Comparison of ENCODE assay signal across 8 cellular contexts in genomic region chr12:68364893-68365725, GRCh38. TPM values are rescaled to one million over a fixed set of nuclear protein-coding genes. Genes with fewer than 3 reads are reported as not detected.
DNase-seq lines count a peak whose midpoint lies in the region; ATAC-seq and TF ChIP-seq lines count a peak whose summit lies in the region.

No MANE protein-coding gene starts in this region.

- TF ChIP-seq CTCF in GM12865 (IDR thresholded peaks at IDR 0.05; ENCODE audit: insufficient read depth, low read depth, low read length, missing control alignments) (no peak), chondrocyte (IDR thresholded peaks at IDR 0.05) (peak; percentile 24)

- ATAC-seq in HG02571 (IDR thresholded peaks at IDR 0.05; ENCODE audit: unreplicated experiment): peak; percentile 91
- peak; percentile 98 for ATAC-seq in left colon

- intact Hi-C loops in left colon (cut with DNase I, micrococcal nuclease): loop anchor here in 1 of 2 donors (10.0 kb wide), 1 partner anchor 320 kb away; the partner anchor contains the start of gene NUP107

- DNase-seq in GM12865 (ENCODE audit: low read depth) (peak; percentile 97), MV-4-11 (lab: John Stamatoyannopoulos, UW) (peak; percentile 99), chondrocyte (ENCODE audit: low spot score) (peak; percentile 95), left colon (peak; percentile 89 to 95), NCI-H446 (lab: John Stamatoyannopoulos, UW) (no peak)
- peak; percentile 51 for DNase-seq in activated CD4-positive, alpha-beta T cell treated with anti-CD3 and anti-CD28 coated beads for 1 hour
- peak; percentile 49 to 77 (median 62) for DNase-seq in stimulated activated CD4-positive, alpha-beta T cell treated with anti-CD3 and anti-CD28 coated beads, Interleukin-1b, Interleukin-23, amount 100 ng/mL, for 24 hours (ENCODE audit: low read depth in 4 of 4, low spot score in 1 of 4)

- H3K4me3 Mint-ChIP-seq in chondrocyte (ENCODE audit: unreplicated experiment): peak overlapping the region; percentile 57

- peak overlapping the region; percentile 95 for H3K27ac Mint-ChIP-seq in chondrocyte (ENCODE audit: unreplicated experiment)

- H3K27me3 Mint-ChIP-seq in chondrocyte (ENCODE audit: low read depth): no peaks in the 10 kb centered on the region

- peak overlapping the region; percentile 59 for H3K4me3 ChIP-seq in GM12865 (ENCODE audit: low read depth, low read length)

- no peaks in the 10 kb centered on the region for H3K9me3 Mint-ChIP-seq in chondrocyte (ENCODE audit: low read depth)

- H3K4me1 Mint-ChIP-seq in chondrocyte (ENCODE audit: low read depth): peaks cover 38% of the 10 kb centered on the region

- no peaks in the 10 kb centered on the region for H3K36me3 Mint-ChIP-seq in chondrocyte (ENCODE audit: low read depth)

RNA-seq across cellular contexts. Expression of gene MDM1, which starts 32.9 kb away (rescaled TPM):
- total RNA-seq in chondrocyte (9.5 to 10.9 TPM (median 10.0 TPM) in 3 replicates), left colon (10 to 100 TPM in 1 of 2 donors, 1 to 10 TPM in 1; 6.6 to 11.6 TPM)

Comparison
In these comparisons a context has a peak if more than half of its experiments do, and no peak if none do; other contexts are left out.
1. DNase-seq: peak in GM12865 (single experiment), MV-4-11 (single experiment), activated CD4-positive, alpha-beta T cell treated with anti-CD3 and anti-CD28 coated beads for 1 hour (single experiment), chondrocyte (single experiment), left colon (2 of 2) and stimulated activated CD4-positive, alpha-beta T cell treated with anti-CD3 and anti-CD28 coated beads, Interleukin-1b, Interleukin-23, amount 100 ng/mL, for 24 hours (4 of 4); none in NCI-H446 (0 of 2).